ENCODE assay signal across 9 cellular contexts in the genomic region with DNA sequence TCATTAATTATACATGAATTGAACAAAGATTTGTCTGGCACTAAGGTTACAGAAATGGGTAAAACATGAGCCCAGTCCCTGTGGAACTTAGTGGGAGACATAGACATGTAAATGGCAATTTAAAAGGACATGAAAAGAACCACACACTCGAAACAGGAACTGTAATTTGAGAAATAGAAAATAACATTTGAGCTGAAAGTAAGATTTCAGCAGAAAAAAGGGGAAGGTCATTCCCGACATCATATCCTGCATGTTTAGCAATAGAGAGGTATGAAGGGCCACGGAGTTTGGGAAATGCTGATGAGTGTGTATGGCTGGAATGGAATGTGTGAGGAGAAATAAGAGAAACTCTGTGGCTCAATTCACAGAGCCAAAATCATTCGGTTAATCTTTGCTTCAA.
DNase-seq lines count a peak whose midpoint lies in the region; ATAC-seq, FAIRE-seq and TF ChIP-seq lines count a peak whose summit lies in the region.
"Had no signal": no experiment of that assay in that cellular context is flagged by ENCODE, and none has a peak within 500 bp of the region (broad histone marks: within the 10 kb centered on the region; RNA-seq: fewer than 3 reads in every experiment).

No MANE protein-coding gene starts in this region.

- no peak overlapping the region for H3K4me3 ChIP-seq in OCI-LY7 (ENCODE audit: low read depth, low read length, poor library complexity, severe bottlenecking)
- H3K4me3 ChIP-seq in HAP-1, result no peak overlapping the region
- no peak overlapping the region for H3K4me3 ChIP-seq in small intestine (ENCODE audit: low read depth in 1 of 2, low read length in 2 of 2)

- H3K9me3 ChIP-seq in OCI-LY7 (ENCODE audit: low read length), result no peaks in the 10 kb centered on the region
- no peaks in the 10 kb centered on the region for H3K9me3 ChIP-seq in HAP-1
- no peaks in the 10 kb centered on the region for H3K9me3 ChIP-seq in small intestine (ENCODE audit: control insufficient read depth, low read depth)

- H3K79me2 ChIP-seq in OCI-LY7 (ENCODE audit: insufficient read depth, low read depth, low read length), result no peaks in the 10 kb centered on the region

- 71 to 88% (median 75%) methylated on average over 4 of the region's 4 CpGs for WGBS in small intestine, 3 donors

- CTCF ChIA-PET in OCI-LY7 (lab: Charles Lee; ENCODE audit: unreplicated experiment), result no interaction called here

- POLR2A ChIA-PET in OCI-LY7 (lab: Charles Lee), result no interaction called here

- intact Hi-C loops in OCI-LY7 (cut with micrococcal nuclease; ENCODE audit: unreplicated experiment), result no loop called here

- no TSS peak for BruUV-seq in OCI-LY7 (replicated peaks; lab: Mats Ljungman, UMichigan)

- H3K36me3 ChIP-seq in OCI-LY7 (ENCODE audit: insufficient read depth, low read length), result no peaks in the 10 kb centered on the region
- no peaks in the 10 kb centered on the region for H3K36me3 ChIP-seq in HAP-1 (replicated peaks)
- H3K36me3 ChIP-seq in small intestine (ENCODE audit: control insufficient read depth in 2 of 2, insufficient read depth in 2 of 2, low read length in 2 of 2), result no peaks in the 10 kb centered on the region

- H2AFZ ChIP-seq in OCI-LY7 (ENCODE audit: low read length), result no peak overlapping the region

- no peak overlapping the region for H3K4me2 ChIP-seq in OCI-LY7 (ENCODE audit: low read length)

- H3K27ac ChIP-seq in OCI-LY7 (ENCODE audit: low read depth, low read length, poor library complexity, severe bottlenecking), result no peak overlapping the region
- no peak overlapping the region for H3K27ac ChIP-seq in small intestine (ENCODE audit: low read depth in 1 of 2, low read length in 1 of 2)

- H3K9me2 ChIP-seq in OCI-LY7 (ENCODE audit: insufficient read depth, low read length), result no peaks in the 10 kb centered on the region

- H4K20me1 ChIP-seq in OCI-LY7 (ENCODE audit: insufficient read depth, low read length), result no peaks in the 10 kb centered on the region

- no peak for TF ChIP-seq CTCF in OCI-LY7 (conservative IDR thresholded peaks at IDR 0.05; ENCODE audit: low read length)

- FAIRE-seq in small intestine (lab: Jason Lieb, UNC), result no peak

- in situ Hi-C loops in HAP-1 (cut with MboI; ENCODE audit: low sequenced_read_pairs), result no loop called here

- H3K4me1 ChIP-seq in OCI-LY7 (ENCODE audit: insufficient read depth, low read length, poor library complexity, severe bottlenecking) (no peaks in the 10 kb centered on the region), HAP-1 (no peaks in the 10 kb centered on the region), small intestine (ENCODE audit: control insufficient read depth in 2 of 2, insufficient read depth in 1 of 2, low read depth in 1 of 2, low read length in 1 of 2) (no peaks in the 10 kb centered on the region)

- peaks cover 6% of the 10 kb centered on the region; the same call in 1 of the 2 replicates for H3K27me3 ChIP-seq in HAP-1 (ENCODE audit: low read depth)
- no peaks in the 10 kb centered on the region for H3K27me3 ChIP-seq in small intestine (ENCODE audit: control insufficient read depth in 2 of 2, insufficient read depth in 2 of 2, low read length in 2 of 2)

- DNase-seq in CD1c-positive myeloid dendritic cell (ENCODE audit: extremely low spot score), result peak; percentile 86
- DNase-seq in NOMO-1 treated with DMSO at 0.1 percent for 48 hours (lab: John Stamatoyannopoulos, UW; ENCODE audit: unreplicated experiment), result peak; percentile 90
- peak; percentile 22 for DNase-seq in globus pallidus (ENCODE audit: low spot score)
- DNase-seq in OCI-LY7 (ENCODE audit: low spot score), result no peak
- DNase-seq in DMS 273 (lab: John Stamatoyannopoulos, UW; ENCODE audit: unreplicated experiment), result no peak
- DNase-seq in HAP-1 (ENCODE audit: low spot score in 2 of 2), result no peak
- no peak for DNase-seq in small intestine
- DNase-seq: stimulated activated CD4-positive, alpha-beta T cell treated with anti-CD3 and anti-CD28 coated beads, Interleukin-4, amount 100 ng/mL, for 24 hours had no signal

- ATAC-seq in GM21717 (IDR thresholded peaks at IDR 0.05; ENCODE audit: unreplicated experiment), result peak; percentile 53

Comparison
In these comparisons a context has a peak if more than half of its experiments do, and no peak if none do; other contexts are left out.
1. DNase-seq: peak in CD1c-positive myeloid dendritic cell (single experiment), NOMO-1 treated with DMSO at 0.1 percent for 48 hours (single experiment) and globus pallidus (single experiment); none in OCI-LY7 (single experiment), DMS 273 (single experiment), HAP-1 (0 of 2) and small intestine (single experiment).